Comparison of ENCODE assay signal across 8 cellular contexts in genomic region chr1:102970496-102971078, GRCh38.
DNase-seq lines count a peak whose midpoint lies in the region; ATAC-seq, FAIRE-seq and TF ChIP-seq lines count a peak whose summit lies in the region.

No MANE protein-coding gene starts in this region.

- no peaks in the 10 kb centered on the region for H3K79me2 ChIP-seq in keratinocyte (ENCODE audit: control insufficient read depth, insufficient read depth, low read length)

- no peak for FAIRE-seq in keratinocyte (lab: Jason Lieb, UNC)

- H3K4me1 ChIP-seq in keratinocyte (ENCODE audit: control insufficient read depth, extremely low read depth, insufficient read depth, low read length) = no peaks in the 10 kb centered on the region

- no peaks in the 10 kb centered on the region for H3K9me3 ChIP-seq in keratinocyte (ENCODE audit: control insufficient read depth, low read depth, low read length)

- no peaks in the 10 kb centered on the region for H4K20me1 ChIP-seq in keratinocyte (ENCODE audit: control insufficient read depth, extremely low read depth, insufficient read depth, low read length)

- ATAC-seq in HG02678 (IDR thresholded peaks at IDR 0.05; ENCODE audit: unreplicated experiment) (peak; percentile 67), GM21381 (IDR thresholded peaks at IDR 0.05; ENCODE audit: unreplicated experiment) (no peak)

- peak; percentile 81 for TF ChIP-seq CTCF in VCaP (conservative IDR thresholded peaks at IDR 0.05)
- TF ChIP-seq CTCF in keratinocyte (optimal IDR thresholded peaks at IDR 0.05 in 1 of 3, IDR thresholded peaks at IDR 0.05 in 1 of 3, conservative IDR thresholded peaks at IDR 0.05 in 1 of 3; ENCODE audit: extremely low read depth in 1 of 3, insufficient read depth in 2 of 3, low read length in 3 of 3) = peak; percentile 25 to 43 (median 39)

- no peak overlapping the region for H2AFZ ChIP-seq in keratinocyte (ENCODE audit: control insufficient read depth, low read length)

- no peak overlapping the region for H3K4me2 ChIP-seq in keratinocyte (ENCODE audit: control insufficient read depth, extremely low read depth, insufficient read depth, low read depth, low read length)

- no peaks in the 10 kb centered on the region for H3K9me1 ChIP-seq in keratinocyte (ENCODE audit: control insufficient read depth, extremely low read depth, insufficient read depth, low read length)

- no peaks in the 10 kb centered on the region for H3K36me3 ChIP-seq in keratinocyte (ENCODE audit: control insufficient read depth in 2 of 2, extremely low read depth in 1 of 2, insufficient read depth in 2 of 2, low read length in 2 of 2)

- DNase-seq in SIG-M5 treated with dmso at 0.1 percent for 504 hours (lab: John Stamatoyannopoulos, UW; ENCODE audit: unreplicated experiment) (peak; percentile 58), SIG-M5 (lab: John Stamatoyannopoulos, UW) (no peak), NCI-H2029 treated with DMSO at 0.1 percent for 48 hours (lab: John Stamatoyannopoulos, UW) (peak; percentile 54), keratinocyte (ENCODE audit: low read depth, low spot score) (no peak)
- DNase-seq in stimulated activated naive CD4-positive, alpha-beta T cell treated with Interleukin-2 at 50 U/mL for 16 hours (lab: John Stamatoyannopoulos, UW) = no peak

- H3K27me3 ChIP-seq in keratinocyte (ENCODE audit: control insufficient read depth, extremely low read depth, insufficient read depth, low read length) = no peaks in the 10 kb centered on the region

- dilution Hi-C loops in keratinocyte (cut with MboI; ENCODE audit: extremely low pct_ligation_motif_present, low sequenced_read_pairs) = no loop called here

- H3K9ac ChIP-seq in keratinocyte (ENCODE audit: control insufficient read depth, extremely low read depth, insufficient read depth, low read length) = no peak overlapping the region

- H3K4me3 ChIP-seq in keratinocyte (ENCODE audit: control insufficient read depth in 2 of 3, extremely low read depth in 1 of 3, insufficient read depth in 2 of 3, low read depth in 1 of 3, low read length in 3 of 3) = no peak overlapping the region

- no peak overlapping the region for H3K27ac ChIP-seq in VCaP
- no peak overlapping the region for H3K27ac ChIP-seq in keratinocyte (ENCODE audit: control insufficient read depth, insufficient read depth, low read length)

Comparison
In these comparisons a context has a peak if more than half of its experiments do, and no peak if none do; other contexts are left out.
1. DNase-seq: peak in SIG-M5 treated with dmso at 0.1 percent for 504 hours (single experiment) and NCI-H2029 treated with DMSO at 0.1 percent for 48 hours (single experiment); none in SIG-M5 (single experiment), keratinocyte (single experiment) and stimulated activated naive CD4-positive, alpha-beta T cell treated with Interleukin-2 at 50 U/mL for 16 hours (single experiment).